Comparison of ENCODE assay signal across 14 cellular contexts in the genomic region with DNA sequence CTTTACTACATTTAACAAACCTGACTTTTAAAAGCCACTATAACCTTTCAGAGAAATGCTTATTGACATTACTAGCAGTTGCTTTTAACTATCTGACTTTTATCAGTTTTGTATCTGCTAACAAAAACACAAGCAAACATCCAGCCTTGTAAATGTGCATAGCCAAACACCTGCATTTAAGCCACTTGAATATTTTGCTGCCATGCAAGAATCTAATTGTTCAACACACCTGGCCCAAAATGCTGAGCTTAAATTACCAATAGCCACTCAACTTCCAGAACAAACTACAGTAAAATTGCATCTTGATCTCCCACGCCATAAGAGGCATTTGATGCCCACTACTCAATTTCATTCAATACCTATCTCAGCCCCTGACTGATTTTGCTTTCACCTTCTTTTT.
"Had no signal": no experiment of that assay in that cellular context is flagged by ENCODE, and none has a peak within 500 bp of the region (broad histone marks: within the 10 kb centered on the region; RNA-seq: fewer than 3 reads in every experiment).

No MANE protein-coding gene starts in this region.

- H3K9me3 ChIP-seq: esophagus muscularis mucosa, neutrophil, thoracic aorta had no signal

- H3K36me3 ChIP-seq: esophagus muscularis mucosa, neutrophil, stomach, thoracic aorta had no signal

- ATAC-seq: activated T-cell treated with anti-CD3 and anti-CD28 coated beads, Interleukin-2, amount 50 U/mL, for 4 hours; left cardiac atrium had no signal

- H3K4me3 ChIP-seq: dorsolateral prefrontal cortex, esophagus muscularis mucosa, lung, stomach, thoracic aorta had no signal

- DNase-seq: activated CD4-positive, alpha-beta T cell treated with anti-CD3 and anti-CD28 coated beads, Interleukin-2, amount 50 U/mL, for 48 hours; activated CD4-positive, CD25-positive, alpha-beta regulatory T cell treated with anti-CD3 and anti-CD28 coated beads, Interleukin-2, amount 50 U/mL, for 72 hours; activated effector memory CD4-positive, alpha-beta T cell treated with anti-CD3 and anti-CD28 coated beads, Interleukin-2, amount 50 U/mL, for 16 hours; activated naive CD8-positive, alpha-beta T cell treated with anti-CD3 and anti-CD28 coated beads for 36 hours; activated T-cell treated with anti-CD3 and anti-CD28 coated beads, Interleukin-2, amount 50 U/mL, for 4 hours; dorsolateral prefrontal cortex; left cardiac atrium; naive B cell; stimulated activated CD4-positive, alpha-beta T cell treated with anti-CD3 and anti-CD28 coated beads, Interleukin-4, amount 100 ng/mL, for 4 hours had no signal

- H3K27ac ChIP-seq: esophagus muscularis mucosa, neutrophil, stomach, thoracic aorta had no signal
